In the genomic region with DNA sequence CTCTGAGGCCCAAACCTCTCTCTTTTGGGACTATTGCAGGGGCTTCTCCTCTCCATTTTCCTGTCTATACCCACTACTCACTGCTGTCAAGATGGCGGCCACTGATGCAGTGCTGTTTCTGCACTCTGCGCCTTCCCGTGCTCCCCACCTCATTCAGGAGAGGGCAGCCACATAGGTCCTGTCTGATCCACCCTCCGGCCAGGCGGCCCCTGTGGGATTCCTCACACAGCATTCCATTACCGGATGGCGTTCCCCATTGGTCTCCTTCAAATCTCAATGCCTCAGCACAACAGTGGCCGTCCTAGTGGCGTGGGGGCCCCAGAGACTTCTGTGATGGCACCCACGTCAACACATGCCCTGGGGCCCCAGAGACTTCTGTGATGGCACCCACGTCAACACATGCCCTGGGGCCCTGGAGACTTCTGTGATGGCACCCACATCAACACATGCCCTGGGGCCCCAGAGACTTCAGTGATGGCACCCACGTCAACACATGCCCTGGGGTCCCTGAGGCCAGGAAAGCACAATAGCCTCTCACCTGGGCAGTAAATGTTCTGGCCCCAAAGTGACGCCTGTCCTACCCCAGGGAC, we compare ENCODE assay signal across 19 cellular contexts.
"Had no signal": no experiment of that assay in that cellular context is flagged by ENCODE, and none has a peak within 500 bp of the region (broad histone marks: within the 10 kb centered on the region; RNA-seq: fewer than 3 reads in every experiment).

No MANE protein-coding gene starts in this region.

- H3K9me3 ChIP-seq: lower lobe of right lung, ovary, psoas muscle, thoracic aorta, tibial nerve, upper lobe of right lung, uterus had no signal

- ATAC-seq: left ventricle myocardium superior, lower lobe of right lung, psoas muscle, right cardiac atrium, upper lobe of right lung had no signal

- H3K4me3 Mint-ChIP-seq: nephron had no signal

- H3K36me3 ChIP-seq: ovary, thoracic aorta, upper lobe of right lung, uterus had no signal

- DNase-seq: dorsolateral prefrontal cortex; effector CD4-positive, alpha-beta T cell; head of caudate nucleus; left ventricle myocardium superior; lower lobe of right lung; nucleus accumbens; ovary; psoas muscle; spleen; stimulated activated CD4-positive, alpha-beta T cell treated with anti-CD3 and anti-CD28 coated beads, Interleukin-4, amount 100 ng/mL, for 4 hours; stimulated activated naive CD4-positive, alpha-beta T cell; substantia nigra; upper lobe of right lung; uterus had no signal

- H3K4me1 ChIP-seq: psoas muscle had no signal

- H3K4me3 ChIP-seq: dorsolateral prefrontal cortex, lower lobe of right lung, ovary, psoas muscle, skin epidermis, spleen, thoracic aorta, tibial nerve, upper lobe of right lung, uterus had no signal

- H3K27ac Mint-ChIP-seq: nephron had no signal

- H3K27me3 ChIP-seq: ovary, uterus had no signal

- H3K27ac ChIP-seq: dorsolateral prefrontal cortex, lower lobe of right lung, ovary, psoas muscle, skin epidermis, thoracic aorta, tibial nerve, upper lobe of right lung, uterus had no signal
